In genomic region chr3:105399062-105399461, GRCh38 we compare ENCODE assay signal across 18 cellular contexts. TPM values are rescaled to one million over a fixed set of nuclear protein-coding genes. Genes with fewer than 3 reads are reported as not detected.
DNase-seq lines count a peak whose midpoint lies in the region; ATAC-seq, FAIRE-seq and TF ChIP-seq lines count a peak whose summit lies in the region.
"Had no signal": no experiment of that assay in that cellular context is flagged by ENCODE, and none has a peak within 500 bp of the region (broad histone marks: within the 10 kb centered on the region; RNA-seq: fewer than 3 reads in every experiment).

No MANE protein-coding gene starts in this region.

- H3K4me3 Mint-ChIP-seq in MCF 10A (ENCODE audit: unreplicated experiment) = no peak overlapping the region
- H3K4me3 Mint-ChIP-seq: CD4-positive, alpha-beta memory T cell had no signal

- in situ Hi-C loops in mammary epithelial cell (cut with MboI; ENCODE audit: low sequenced_read_pairs in 2 of 2) (no loop called here), HepG2 (cut with HindIII; ENCODE audit: extremely low pct_ligation_motif_present, low pct_unique_long_range_greater_than_20kb) (no loop called here), KBM-7 (cut with MboI; ENCODE audit: low pct_unique_long_range_greater_than_20kb, low sequenced_read_pairs) (no loop called here)

- H3K27ac Mint-ChIP-seq in MCF 10A (ENCODE audit: low read depth, unreplicated experiment) = no peak overlapping the region

- BruUV-seq in mammary epithelial cell (replicated peaks; lab: Mats Ljungman, UMichigan) = no TSS peak
- no TSS peak for BruUV-seq in MCF 10A (replicated peaks; lab: Mats Ljungman, UMichigan)
- no TSS peak for BruUV-seq in HepG2 (replicated peaks; lab: Mats Ljungman, UMichigan)

- TF ChIP-seq EP300 in HepG2 (IDR thresholded peaks at IDR 0.05; ENCODE audit: low read depth in 2 of 2, low read length in 2 of 2) (no peak), HepG2 (CRISPR knock-in tag; IDR thresholded peaks at IDR 0.05; ENCODE audit: borderline replicate concordance) (no peak)

- H3K36me3 ChIP-seq in mammary epithelial cell (ENCODE audit: insufficient read depth, low read length) = no peaks in the 10 kb centered on the region
- peaks cover 1 to 5% of the 10 kb centered on the region in 2 experiments; a peak in 1 of 5 replicates for H3K36me3 ChIP-seq in HepG2 (replicated peaks in 1 of 2; ENCODE audit: control insufficient read depth in 1 of 2, insufficient read depth in 2 of 2, low read length in 2 of 2)

- 100% methylated on average over 1 of the region's 1 CpG for WGBS in mammary epithelial cell (ENCODE audit: low coverage, missing lambda C conversion rate)
- 38% methylated on average over 1 of the region's 1 CpG for WGBS in HepG2 (ENCODE audit: low lambda C conversion rate)

- no peak for DNase-seq in mammary epithelial cell
- no peak for DNase-seq in MCF 10A (ENCODE audit: unreplicated experiment)
- DNase-seq in HepG2 (ENCODE audit: low spot score) = no peak
- no peak for DNase-seq in stimulated activated CD8-positive, alpha-beta memory T cell treated with anti-CD3 and anti-CD28 coated beads, Interleukin-4, amount 100 ng/mL, for 48 hours
- DNase-seq in KBM-7 = no peak
- no peak for DNase-seq in activated T-cell treated with anti-CD3 and anti-CD28 coated beads for 4 hours
- DNase-seq in NCI-H345 (lab: John Stamatoyannopoulos, UW) = no peak
- DNase-seq: 8988T; CD4-positive, alpha-beta memory T cell; GDM1; GOT3; MV-4-11; NCI-H2029; NCI-H2171; SW 1271 had no signal

- H3K9me3 ChIP-seq in mammary epithelial cell (replicated peaks; ENCODE audit: insufficient read depth, low read length) (peaks cover 13% of the 10 kb centered on the region), HepG2 (ENCODE audit: low read length) (no peaks in the 10 kb centered on the region)

- H4K20me1 ChIP-seq in mammary epithelial cell (ENCODE audit: insufficient read depth, low read length) = no peaks in the 10 kb centered on the region
- H4K20me1 ChIP-seq in HepG2 (ENCODE audit: insufficient read depth, low read length) = no peaks in the 10 kb centered on the region

- no peak for FAIRE-seq in HepG2 (lab: Jason Lieb, UNC)
- FAIRE-seq: GM18507 had no signal

- H3K4me1 ChIP-seq in mammary epithelial cell (ENCODE audit: insufficient read depth, low read length) = peaks cover 27% of the 10 kb centered on the region
- H3K4me1 ChIP-seq in HepG2 (ENCODE audit: insufficient read depth, low read length) = peaks cover 16% of the 10 kb centered on the region

- ATAC-seq in HepG2 = no peak
- ATAC-seq: GM12878 had no signal

- intact Hi-C loops in mammary epithelial cell (cut with micrococcal nuclease) = no loop called here
- intact Hi-C loops in MCF 10A (cut with micrococcal nuclease) = no loop called here
- intact Hi-C loops in HepG2 (cut with micrococcal nuclease; ENCODE audit: unreplicated experiment) = no loop called here

- H3K36me3 Mint-ChIP-seq in MCF 10A (ENCODE audit: insufficient read depth, unreplicated experiment) = peaks cover 13% of the 10 kb centered on the region

- H3K4me3 ChIP-seq in mammary epithelial cell (replicated peaks in 1 of 3; ENCODE audit: insufficient read depth in 1 of 3, low read depth in 2 of 3, low read length in 3 of 3) (no peak overlapping the region), HepG2 (replicated peaks in 1 of 3; ENCODE audit: insufficient read depth in 1 of 3, low read depth in 2 of 3, low read length in 3 of 3) (no peak overlapping the region)
- H3K4me3 ChIP-seq: GM12878 had no signal

- H3K9ac ChIP-seq in mammary epithelial cell (ENCODE audit: insufficient read depth, low read length) = no peak overlapping the region
- no peak overlapping the region for H3K9ac ChIP-seq in HepG2 (ENCODE audit: insufficient read depth, low read depth, low read length)

- no peaks in the 10 kb centered on the region for H3K27me3 Mint-ChIP-seq in MCF 10A (ENCODE audit: insufficient read depth, unreplicated experiment)
- H3K27me3 Mint-ChIP-seq: CD4-positive, alpha-beta memory T cell had no signal

- H3K27ac ChIP-seq in mammary epithelial cell (ENCODE audit: insufficient read depth, low read depth, low read length) = peak overlapping the region; percentile 63
- H3K27ac ChIP-seq in angular gyrus (ENCODE audit: low read depth, low read length) = peak overlapping the region; percentile 33
- H3K27ac ChIP-seq in HepG2 (ENCODE audit: extremely low read length, insufficient read depth, low read length) = no peak overlapping the region

- H2AFZ ChIP-seq in mammary epithelial cell (ENCODE audit: low read depth, low read length) = no peak overlapping the region
- H2AFZ ChIP-seq in HepG2 (ENCODE audit: low read length) = no peak overlapping the region

- peaks cover 24% of the 10 kb centered on the region for H3K4me1 Mint-ChIP-seq in MCF 10A (ENCODE audit: insufficient read depth, unreplicated experiment)
- H3K4me1 Mint-ChIP-seq: CD4-positive, alpha-beta memory T cell had no signal

- TF ChIP-seq RAD21 in HepG2 (CRISPR knock-in tag; IDR thresholded peaks at IDR 0.05) = no peak

- TF ChIP-seq POLR2A in HepG2 (IDR thresholded peaks at IDR 0.05; ENCODE audit: insufficient read depth in 1 of 2, low read depth in 2 of 2, low read length in 2 of 2) = no peak

- POLR2A ChIA-PET in MCF 10A (lab: Yijun Ruan, JAX) (interaction anchor here (0.8 to 1.3 kb wide), 2 partner anchors 11 to 30 kb away, joined by 4 to 5 read pairs; no protein-coding TSS in a partner anchor), HepG2 (lab: Yijun Ruan, JAX) (no interaction called here)

- dilution Hi-C loops in mammary epithelial cell (cut with HindIII; ENCODE audit: low sequenced_read_pairs) = no loop called here

- H3K27me3 ChIP-seq in mammary epithelial cell (ENCODE audit: insufficient read depth, low read length) (no peaks in the 10 kb centered on the region), HepG2 (ENCODE audit: control insufficient read depth in 1 of 2, insufficient read depth in 2 of 2, low read length in 2 of 2) (no peaks in the 10 kb centered on the region)

- H3K79me2 ChIP-seq in mammary epithelial cell (ENCODE audit: insufficient read depth, low read length) (peaks cover 72% of the 10 kb centered on the region), HepG2 (ENCODE audit: insufficient read depth, low read length) (peaks cover 28% of the 10 kb centered on the region)

- no peak overlapping the region for H3K4me2 ChIP-seq in mammary epithelial cell (ENCODE audit: insufficient read depth, low read depth, low read length)
- H3K4me2 ChIP-seq in HepG2 (ENCODE audit: low read depth, low read length) = no peak overlapping the region

- no peak for TF ChIP-seq CTCF in mammary epithelial cell (conservative IDR thresholded peaks at IDR 0.05 in 1 of 2, IDR thresholded peaks at IDR 0.05 in 1 of 2; ENCODE audit: extremely low read depth in 1 of 2, insufficient read depth in 1 of 2, low read depth in 1 of 2, low read length in 2 of 2)
- TF ChIP-seq CTCF in MCF 10A (IDR thresholded peaks at IDR 0.05; ENCODE audit: unreplicated experiment) = no peak
- TF ChIP-seq CTCF in HepG2 (CRISPR knock-in tag; IDR thresholded peaks at IDR 0.05) = no peak

- CTCF ChIA-PET in mammary epithelial cell (lab: Charles Lee; ENCODE audit: low non-redundant PET) = no interaction called here
- CTCF ChIA-PET in MCF 10A (lab: Yijun Ruan, JAX) = interaction anchor here (1.4 to 2.0 kb wide), 2 partner anchors 10 to 30 kb away, joined by 4 to 6 read pairs; no protein-coding TSS in a partner anchor
- CTCF ChIA-PET in HepG2 (lab: Yijun Ruan, JAX; ENCODE audit: low intra/inter-chr PET ratio, low total read pairs) = no interaction called here

- peaks cover 7% of the 10 kb centered on the region for H3K9me3 Mint-ChIP-seq in MCF 10A (ENCODE audit: unreplicated experiment)

TF ChIP-seq in HepG2, 621 proteins besides CTCF, POLR2A, EP300 and RAD21:
- TF ChIP-seq NCOA1 (CRISPR knock-in tag; IDR thresholded peaks at IDR 0.05) = no peak
- TF ChIP-seq MAFF (IDR thresholded peaks at IDR 0.05; ENCODE audit: low read depth, low read length) = peak; percentile 84
- no peak for TF ChIP-seq ZFP36L2 (CRISPR knock-in tag; IDR thresholded peaks at IDR 0.05)
- peak; percentile 70 to 84 for TF ChIP-seq MAFK (conservative IDR thresholded peaks at IDR 0.05 in 1 of 2, IDR thresholded peaks at IDR 0.05 in 1 of 2; ENCODE audit: low read length in 2 of 2)

RNA-seq across cellular contexts. Expression of gene ALCAM, which starts 32.4 kb away (rescaled TPM):
- total RNA-seq in mammary epithelial cell (10 to 100 TPM; 67.6 to 88.4 TPM), MCF 10A (2022) (98.4 and 112 TPM in 2 replicates), HepG2 (2016; rRNA removed; fragmentation: Illumina TruSeq; extraction: Trizol) (17.7 and 33.1 TPM in 2 replicates)
- polyA plus RNA-seq in mammary epithelial cell (64.0 TPM), HepG2 (2011; rRNA removed) (22.3 and 26.0 TPM in 2 replicates)
- polyA minus RNA-seq in mammary epithelial cell = 83.6 TPM
- total RNA-seq in HepG2 (2016; cell fraction: cytosol; rRNA removed; fragmentation: Illumina TruSeq; extraction: Trizol; ENCODE audit: low read depth) = 1.7 and 1.8 TPM in 2 replicates
- total RNA-seq in HepG2 (2016; cell fraction: insoluble cytoplasmic fraction; rRNA removed; fragmentation: Illumina TruSeq; extraction: Trizol) = 16.4 and 31.6 TPM in 2 replicates
- 6.7 and 7.8 TPM in 2 replicates for total RNA-seq in HepG2 (2016; cell fraction: membrane; rRNA removed; fragmentation: Illumina TruSeq; extraction: Trizol)
- 47.1 and 48.3 TPM in 2 replicates for total RNA-seq in HepG2 (2016; cell fraction: nucleus; rRNA removed; fragmentation: Illumina TruSeq; extraction: Trizol)
- polyA plus RNA-seq in HepG2 (2011; cell fraction: cytosol; rRNA removed) = 9.5 and 15.0 TPM in 2 replicates
- 13.1 and 13.6 TPM in 2 replicates for polyA plus RNA-seq in HepG2 (2011; cell fraction: nucleus; rRNA removed)
- polyA plus RNA-seq in HepG2 (2012) = 48.2 and 66.0 TPM in 2 replicates
- 1.1 TPM in 2 replicates for polyA plus RNA-seq in HepG2 (2016; cell fraction: cytosol; fragmentation: Illumina TruSeq; extraction: Trizol; ENCODE audit: low read depth)
- polyA plus RNA-seq in HepG2 (2016; cell fraction: insoluble cytoplasmic fraction; fragmentation: Illumina TruSeq; extraction: Trizol; ENCODE audit: low read depth) = 13.5 and 13.7 TPM in 2 replicates
- 2.9 and 3.2 TPM in 2 replicates for polyA plus RNA-seq in HepG2 (2016; cell fraction: membrane; fragmentation: Illumina TruSeq; extraction: Trizol; ENCODE audit: low read depth)
- 40.6 and 40.7 TPM in 2 replicates for polyA plus RNA-seq in HepG2 (2016; cell fraction: nucleus; fragmentation: Illumina TruSeq; extraction: Trizol; ENCODE audit: insufficient read depth, low read depth)
- polyA minus RNA-seq in HepG2 (2011; rRNA and poly(A)+ RNA removed; ENCODE audit: low replicate concordance) = 12.6 and 18.4 TPM in 2 replicates
- polyA minus RNA-seq in HepG2 (2011; cell fraction: cytosol; rRNA and poly(A)+ RNA removed) = 27.3 and 35.7 TPM in 2 replicates
- polyA minus RNA-seq in HepG2 (2011; cell fraction: nucleus; rRNA and poly(A)+ RNA removed) = 78.7 and 87.5 TPM in 2 replicates
